ENCODE assay signal across 16 cellular contexts in the genomic region with DNA sequence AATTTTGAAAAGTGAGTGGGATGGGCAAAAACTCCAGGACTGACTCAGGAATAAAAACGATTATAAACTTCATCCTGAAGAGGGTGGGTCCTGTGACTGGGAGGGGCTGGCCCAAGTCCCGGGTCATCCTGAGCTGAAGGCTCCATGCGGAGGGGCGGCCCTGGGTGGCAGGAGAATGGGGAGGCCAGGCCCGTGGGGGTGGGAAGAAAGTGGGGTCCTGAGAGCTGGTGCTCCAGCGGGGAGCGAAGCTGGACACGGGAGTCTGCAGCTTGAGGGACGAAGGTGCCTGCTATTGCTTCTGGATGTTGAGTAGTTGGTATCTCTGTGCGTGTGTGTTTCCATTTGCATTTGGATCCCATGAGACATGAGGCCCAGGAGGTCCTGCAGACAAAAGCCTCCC. TPM values are rescaled to one million over a fixed set of nuclear protein-coding genes. Genes with fewer than 3 reads are reported as not detected.
"Had no signal": no experiment of that assay in that cellular context is flagged by ENCODE, and none has a peak within 500 bp of the region (broad histone marks: within the 10 kb centered on the region; RNA-seq: fewer than 3 reads in every experiment).

No MANE protein-coding gene starts in this region.

- H3K9me3 ChIP-seq: thoracic aorta, transverse colon had no signal

- DNase-seq: erythroblast; foreskin melanocyte; kidney glomerular epithelial cell; right cardiac atrium; stimulated activated CD4-positive, alpha-beta T cell treated with anti-CD3 and anti-CD28 coated beads, Interleukin-15, amount 100 ng/mL, for 24 hours; stimulated activated CD4-positive, alpha-beta T cell treated with anti-CD3 and anti-CD28 coated beads, Interleukin-1b, Interleukin-23, amount 100 ng/mL, for 48 hours; stimulated activated CD4-positive, alpha-beta T cell treated with anti-CD3 and anti-CD28 coated beads, Interleukin-4, amount 100 ng/mL, for 24 hours; stimulated activated naive CD8-positive, alpha-beta T cell treated with anti-CD3 and anti-CD28 coated beads, Interleukin-15, amount 100 ng/mL, for 72 hours; substantia nigra; transverse colon had no signal

- ATAC-seq: natural killer cell treated with Interleukin-12 subunit alpha and Interleukin-12 subunit beta and Interleukin-15 and Interleukin-18, amount 100 ng/mL, for 72 hours; right cardiac atrium; stimulated activated memory B cell treated with anti-CD40 and anti-IgM and Interleukin-4, amounts not matched to agents 10 μg/mL and 1 μg/mL and 100 μg/mL, for 72 hours; stimulated activated naive CD8-positive, alpha-beta T cell treated with anti-CD3 and anti-CD28 coated beads, Interleukin-15, amount 100 ng/mL, for 72 hours had no signal

- H3K36me3 ChIP-seq: cardiac muscle cell, thoracic aorta, transverse colon had no signal

- H3K27ac ChIP-seq: cardiac muscle cell, hepatocyte, thoracic aorta, transverse colon had no signal

- H3K4me3 ChIP-seq: cardiac muscle cell, hepatocyte, thoracic aorta, transverse colon had no signal

RNA-seq across cellular contexts. Expression of a gene that starts 4.7 kb away (rescaled TPM):
- total RNA-seq: endothelial cell of umbilical vein; natural killer cell treated with Interleukin-12 subunit alpha and Interleukin-12 subunit beta and Interleukin-15 and Interleukin-18, amount 100 ng/mL, for 72 hours had no signal
- polyA plus RNA-seq: endothelial cell of umbilical vein had no signal
